In the genomic region with DNA sequence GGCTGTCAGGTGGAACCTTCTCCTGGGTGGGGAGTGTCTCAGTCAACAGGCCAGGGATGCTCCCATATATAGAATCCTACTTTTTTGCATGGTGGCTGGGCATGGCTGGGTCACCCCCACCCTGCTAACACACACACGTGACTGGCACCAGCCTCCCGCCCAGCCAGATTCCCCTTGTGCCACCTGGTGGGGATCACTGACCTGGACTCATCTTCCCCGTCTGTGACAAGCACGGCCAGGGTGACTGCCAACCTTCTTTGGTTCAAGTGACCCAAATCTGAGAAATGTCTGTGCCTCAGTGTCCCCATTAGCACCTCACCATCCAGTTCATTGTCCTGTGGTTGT, we compare ENCODE assay signal across 1 cellular context.
TF ChIP-seq lines count a peak whose summit lies in the region.

No MANE protein-coding gene starts in this region.

TF ChIP-seq in GM23338, 12 proteins besides CTCF, POLR2A, EP300 and RAD21 (continued from another document):
- TF ChIP-seq STAT1 (IDR thresholded peaks at IDR 0.05; ENCODE audit: unreplicated experiment) (no peak), CREB1 (CRISPR knock-in tag; IDR thresholded peaks at IDR 0.05; ENCODE audit: low read depth) (no peak), EZH2 (IDR thresholded peaks at IDR 0.05; ENCODE audit: low read depth, unreplicated experiment) (no peak), JUNB (IDR thresholded peaks at IDR 0.05; ENCODE audit: unreplicated experiment) (no peak)
- TF ChIP-seq, protein P1, sequence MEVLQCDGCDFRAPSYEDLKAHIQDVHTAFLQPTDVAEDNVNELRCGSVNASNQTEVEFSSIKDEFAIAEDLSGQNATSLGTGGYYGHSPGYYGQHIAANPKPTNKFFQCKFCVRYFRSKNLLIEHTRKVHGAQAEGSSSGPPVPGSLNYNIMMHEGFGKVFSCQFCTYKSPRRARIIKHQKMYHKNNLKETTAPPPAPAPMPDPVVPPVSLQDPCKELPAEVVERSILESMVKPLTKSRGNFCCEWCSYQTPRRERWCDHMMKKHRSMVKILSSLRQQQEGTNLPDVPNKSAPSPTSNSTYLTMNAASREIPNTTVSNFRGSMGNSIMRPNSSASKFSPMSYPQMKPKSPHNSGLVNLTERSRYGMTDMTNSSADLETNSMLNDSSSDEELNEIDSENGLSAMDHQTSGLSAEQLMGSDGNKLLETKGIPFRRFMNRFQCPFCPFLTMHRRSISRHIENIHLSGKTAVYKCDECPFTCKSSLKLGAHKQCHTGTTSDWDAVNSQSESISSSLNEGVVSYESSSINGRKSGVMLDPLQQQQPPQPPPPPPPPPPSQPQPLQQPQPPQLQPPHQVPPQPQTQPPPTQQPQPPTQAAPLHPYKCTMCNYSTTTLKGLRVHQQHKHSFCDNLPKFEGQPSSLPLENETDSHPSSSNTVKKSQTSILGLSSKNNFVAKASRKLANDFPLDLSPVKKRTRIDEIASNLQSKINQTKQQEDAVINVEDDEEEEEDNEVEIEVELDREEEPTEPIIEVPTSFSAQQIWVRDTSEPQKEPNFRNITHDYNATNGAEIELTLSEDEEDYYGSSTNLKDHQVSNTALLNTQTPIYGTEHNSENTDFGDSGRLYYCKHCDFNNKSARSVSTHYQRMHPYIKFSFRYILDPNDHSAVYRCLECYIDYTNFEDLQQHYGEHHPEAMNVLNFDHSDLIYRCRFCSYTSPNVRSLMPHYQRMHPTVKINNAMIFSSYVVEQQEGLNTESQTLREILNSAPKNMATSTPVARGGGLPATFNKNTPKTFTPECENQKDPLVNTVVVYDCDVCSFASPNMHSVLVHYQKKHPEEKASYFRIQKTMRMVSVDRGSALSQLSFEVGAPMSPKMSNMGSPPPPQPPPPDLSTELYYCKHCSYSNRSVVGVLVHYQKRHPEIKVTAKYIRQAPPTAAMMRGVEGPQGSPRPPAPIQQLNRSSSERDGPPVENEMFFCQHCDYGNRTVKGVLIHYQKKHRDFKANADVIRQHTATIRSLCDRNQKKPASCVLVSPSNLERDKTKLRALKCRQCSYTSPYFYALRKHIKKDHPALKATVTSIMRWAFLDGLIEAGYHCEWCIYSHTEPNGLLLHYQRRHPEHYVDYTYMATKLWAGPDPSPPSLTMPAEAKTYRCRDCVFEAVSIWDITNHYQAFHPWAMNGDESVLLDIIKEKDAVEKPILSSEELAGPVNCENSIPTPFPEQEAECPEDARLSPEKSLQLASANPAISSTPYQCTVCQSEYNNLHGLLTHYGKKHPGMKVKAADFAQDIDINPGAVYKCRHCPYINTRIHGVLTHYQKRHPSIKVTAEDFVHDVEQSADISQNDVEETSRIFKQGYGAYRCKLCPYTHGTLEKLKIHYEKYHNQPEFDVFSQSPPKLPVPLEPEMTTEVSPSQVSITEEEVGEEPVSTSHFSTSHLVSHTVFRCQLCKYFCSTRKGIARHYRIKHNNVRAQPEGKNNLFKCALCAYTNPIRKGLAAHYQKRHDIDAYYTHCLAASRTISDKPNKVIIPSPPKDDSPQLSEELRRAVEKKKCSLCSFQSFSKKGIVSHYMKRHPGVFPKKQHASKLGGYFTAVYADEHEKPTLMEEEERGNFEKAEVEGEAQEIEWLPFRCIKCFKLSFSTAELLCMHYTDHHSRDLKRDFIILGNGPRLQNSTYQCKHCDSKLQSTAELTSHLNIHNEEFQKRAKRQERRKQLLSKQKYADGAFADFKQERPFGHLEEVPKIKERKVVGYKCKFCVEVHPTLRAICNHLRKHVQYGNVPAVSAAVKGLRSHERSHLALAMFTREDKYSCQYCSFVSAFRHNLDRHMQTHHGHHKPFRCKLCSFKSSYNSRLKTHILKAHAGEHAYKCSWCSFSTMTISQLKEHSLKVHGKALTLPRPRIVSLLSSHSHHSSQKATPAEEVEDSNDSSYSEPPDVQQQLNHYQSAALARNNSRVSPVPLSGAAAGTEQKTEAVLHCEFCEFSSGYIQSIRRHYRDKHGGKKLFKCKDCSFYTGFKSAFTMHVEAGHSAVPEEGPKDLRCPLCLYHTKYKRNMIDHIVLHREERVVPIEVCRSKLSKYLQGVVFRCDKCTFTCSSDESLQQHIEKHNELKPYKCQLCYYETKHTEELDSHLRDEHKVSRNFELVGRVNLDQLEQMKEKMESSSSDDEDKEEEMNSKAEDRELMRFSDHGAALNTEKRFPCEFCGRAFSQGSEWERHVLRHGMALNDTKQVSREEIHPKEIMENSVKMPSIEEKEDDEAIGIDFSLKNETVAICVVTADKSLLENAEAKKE (CRISPR knock-in tag; IDR thresholded peaks at IDR 0.05): no peak
- TF ChIP-seq, protein P2, sequence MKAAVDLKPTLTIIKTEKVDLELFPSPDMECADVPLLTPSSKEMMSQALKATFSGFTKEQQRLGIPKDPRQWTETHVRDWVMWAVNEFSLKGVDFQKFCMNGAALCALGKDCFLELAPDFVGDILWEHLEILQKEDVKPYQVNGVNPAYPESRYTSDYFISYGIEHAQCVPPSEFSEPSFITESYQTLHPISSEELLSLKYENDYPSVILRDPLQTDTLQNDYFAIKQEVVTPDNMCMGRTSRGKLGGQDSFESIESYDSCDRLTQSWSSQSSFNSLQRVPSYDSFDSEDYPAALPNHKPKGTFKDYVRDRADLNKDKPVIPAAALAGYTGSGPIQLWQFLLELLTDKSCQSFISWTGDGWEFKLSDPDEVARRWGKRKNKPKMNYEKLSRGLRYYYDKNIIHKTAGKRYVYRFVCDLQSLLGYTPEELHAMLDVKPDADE (IDR thresholded peaks at IDR 0.05): no peak
